9 cellular contexts compared by ENCODE assay signal in genomic region chr22:24426859-24427499, GRCh38. TPM values are rescaled to one million over a fixed set of nuclear protein-coding genes. Genes with fewer than 3 reads are reported as not detected.
DNase-seq lines count a peak whose midpoint lies in the region; ATAC-seq and TF ChIP-seq lines count a peak whose summit lies in the region.
"Had no signal": no experiment of that assay in that cellular context is flagged by ENCODE, and none has a peak within 500 bp of the region (broad histone marks: within the 10 kb centered on the region; RNA-seq: fewer than 3 reads in every experiment).

No MANE protein-coding gene starts in this region.

- H3K9ac ChIP-seq in DND-41 (ENCODE audit: low read depth, low read length): peak overlapping the region; percentile 82

- no peaks in the 10 kb centered on the region for H3K9me3 ChIP-seq in DND-41 (ENCODE audit: insufficient read depth, low read length, severe bottlenecking)
- no peaks in the 10 kb centered on the region for H3K9me3 ChIP-seq in testis
- H3K9me3 ChIP-seq: tibial artery had no signal

- no peaks in the 10 kb centered on the region for H4K20me1 ChIP-seq in DND-41 (ENCODE audit: insufficient read depth, low read length)

- peak overlapping the region; percentile 99 for H3K27ac Mint-ChIP-seq in activated T-helper 1 cell treated with anti-CD3 and anti-CD28 coated beads, Interleukin-12 subunit alpha, Interleukin-12 subunit beta, Interleukin-2, Interleukin-4 antibody, amounts not matched to agents 30 ng/mL and 10 ng/mL and 1 ng/mL, durations not matched to agents 14 hours and 24 hours and 36 hours
- H3K27ac Mint-ChIP-seq in natural killer cell treated with Interleukin-12 subunit alpha and Interleukin-12 subunit beta and Interleukin-15 and Interleukin-18, amount 100 ng/mL, for 72 hours: peak overlapping the region; percentile 100

- H3K4me2 ChIP-seq in DND-41 (ENCODE audit: insufficient read depth, low read length): peak overlapping the region; percentile 71

- peaks cover 59% of the 10 kb centered on the region for H3K4me1 Mint-ChIP-seq in activated T-helper 1 cell treated with anti-CD3 and anti-CD28 coated beads, Interleukin-12 subunit alpha, Interleukin-12 subunit beta, Interleukin-2, Interleukin-4 antibody, amounts not matched to agents 30 ng/mL and 10 ng/mL and 1 ng/mL, durations not matched to agents 14 hours and 24 hours and 36 hours (ENCODE audit: low read depth)
- H3K4me1 Mint-ChIP-seq in natural killer cell treated with Interleukin-12 subunit alpha and Interleukin-12 subunit beta and Interleukin-15 and Interleukin-18, amount 100 ng/mL, for 72 hours (ENCODE audit: low read depth in 2 of 2): peaks cover 47 to 51% of the 10 kb centered on the region in 2 donors

- DNase-seq in DND-41 (peak; percentile 46), DMS79 treated with DMSO at 0.1 percent for 48 hours (lab: John Stamatoyannopoulos, UW) (no peak), testis (no peak), A172 (ENCODE audit: low spot score) (no peak)
- DNase-seq in activated T-helper 1 cell treated with anti-CD3 and anti-CD28 coated beads, Interleukin-12 subunit alpha, Interleukin-12 subunit beta, Interleukin-2, Interleukin-4 antibody, amounts not matched to agents 30 ng/mL and 10 ng/mL and 1 ng/mL, durations not matched to agents 14 hours and 24 hours and 36 hours (ENCODE audit: low spot score): no peak
- no peak for DNase-seq in natural killer cell treated with Interleukin-12 subunit alpha and Interleukin-12 subunit beta and Interleukin-15 and Interleukin-18, amount 100 ng/mL, for 72 hours (ENCODE audit: low spot score)
- no peak for DNase-seq in activated CD8-positive, alpha-beta memory T cell treated with anti-CD3 and anti-CD28 coated beads, Interleukin-2, amount 50 U/mL, for 4 hours
- DNase-seq: tibial artery had no signal

- H2AFZ ChIP-seq in DND-41 (ENCODE audit: low read depth, low read length): peak overlapping the region; percentile 42

- H3K36me3 ChIP-seq in DND-41 (ENCODE audit: insufficient read depth, low read length) (no peaks in the 10 kb centered on the region), testis (ENCODE audit: low read depth, missing control alignments) (no peaks in the 10 kb centered on the region)
- H3K36me3 ChIP-seq: tibial artery had no signal

- H3K27ac ChIP-seq in DND-41 (ENCODE audit: low read length): peak overlapping the region; percentile 95
- H3K27ac ChIP-seq in testis: no peak overlapping the region
- H3K27ac ChIP-seq: tibial artery had no signal

- intact Hi-C loops in activated T-helper 1 cell treated with anti-CD3 and anti-CD28 coated beads, Interleukin-12 subunit alpha, Interleukin-12 subunit beta, Interleukin-2, Interleukin-4 antibody, amounts not matched to agents 30 ng/mL and 10 ng/mL and 1 ng/mL, durations not matched to agents 14 hours and 24 hours and 36 hours (cut with micrococcal nuclease): loop anchor here (5.0 to 10.0 kb wide), 2 partner anchors 40 to 232 kb away; no protein-coding TSS in a partner anchor
- intact Hi-C loops in testis (cut with DNase I; ENCODE audit: low total_unique reads): loop anchor here (10.0 kb wide), 1 partner anchor 78 kb away; no protein-coding TSS in a partner anchor

- TF ChIP-seq CTCF in DND-41 (IDR thresholded peaks at IDR 0.05; ENCODE audit: borderline replicate concordance, extremely low read depth, low read length, poor library complexity, severe bottlenecking): no peak
- TF ChIP-seq CTCF in testis (IDR thresholded peaks at IDR 0.05): no peak

- no peaks in the 10 kb centered on the region for H3K9me3 Mint-ChIP-seq in activated T-helper 1 cell treated with anti-CD3 and anti-CD28 coated beads, Interleukin-12 subunit alpha, Interleukin-12 subunit beta, Interleukin-2, Interleukin-4 antibody, amounts not matched to agents 30 ng/mL and 10 ng/mL and 1 ng/mL, durations not matched to agents 14 hours and 24 hours and 36 hours
- H3K9me3 Mint-ChIP-seq in natural killer cell treated with Interleukin-12 subunit alpha and Interleukin-12 subunit beta and Interleukin-15 and Interleukin-18, amount 100 ng/mL, for 72 hours: no peaks in the 10 kb centered on the region

- no peak for TF ChIP-seq POLR2A in testis (IDR thresholded peaks at IDR 0.05)

- peaks cover 13% of the 10 kb centered on the region for H3K36me3 Mint-ChIP-seq in activated T-helper 1 cell treated with anti-CD3 and anti-CD28 coated beads, Interleukin-12 subunit alpha, Interleukin-12 subunit beta, Interleukin-2, Interleukin-4 antibody, amounts not matched to agents 30 ng/mL and 10 ng/mL and 1 ng/mL, durations not matched to agents 14 hours and 24 hours and 36 hours (ENCODE audit: low read depth)
- H3K36me3 Mint-ChIP-seq in natural killer cell treated with Interleukin-12 subunit alpha and Interleukin-12 subunit beta and Interleukin-15 and Interleukin-18, amount 100 ng/mL, for 72 hours: no peaks in the 10 kb centered on the region

- H3K27me3 ChIP-seq in DND-41 (ENCODE audit: insufficient read depth, low read length, poor library complexity): no peaks in the 10 kb centered on the region
- no peaks in the 10 kb centered on the region for H3K27me3 ChIP-seq in testis

- H3K79me2 ChIP-seq in DND-41 (ENCODE audit: insufficient read depth, low read length): peaks cover 36% of the 10 kb centered on the region

- peaks cover 74% of the 10 kb centered on the region for H3K4me1 ChIP-seq in DND-41 (ENCODE audit: insufficient read depth, low read length)
- peaks cover 9% of the 10 kb centered on the region for H3K4me1 ChIP-seq in testis

- peak overlapping the region; percentile 87 for H3K4me3 Mint-ChIP-seq in activated T-helper 1 cell treated with anti-CD3 and anti-CD28 coated beads, Interleukin-12 subunit alpha, Interleukin-12 subunit beta, Interleukin-2, Interleukin-4 antibody, amounts not matched to agents 30 ng/mL and 10 ng/mL and 1 ng/mL, durations not matched to agents 14 hours and 24 hours and 36 hours
- H3K4me3 Mint-ChIP-seq in natural killer cell treated with Interleukin-12 subunit alpha and Interleukin-12 subunit beta and Interleukin-15 and Interleukin-18, amount 100 ng/mL, for 72 hours: peak overlapping the region; percentile 82

- H3K27me3 Mint-ChIP-seq in activated T-helper 1 cell treated with anti-CD3 and anti-CD28 coated beads, Interleukin-12 subunit alpha, Interleukin-12 subunit beta, Interleukin-2, Interleukin-4 antibody, amounts not matched to agents 30 ng/mL and 10 ng/mL and 1 ng/mL, durations not matched to agents 14 hours and 24 hours and 36 hours (ENCODE audit: insufficient read depth): peaks cover 5% of the 10 kb centered on the region
- H3K27me3 Mint-ChIP-seq in natural killer cell treated with Interleukin-12 subunit alpha and Interleukin-12 subunit beta and Interleukin-15 and Interleukin-18, amount 100 ng/mL, for 72 hours: no peaks in the 10 kb centered on the region

- H3K4me3 ChIP-seq in DND-41 (ENCODE audit: low read depth in 1 of 2, low read length in 2 of 2) (peak overlapping the region in 1 of 2 experiments; percentile 54; a peak in 3 of 4 replicates), testis (no peak overlapping the region)
- H3K4me3 ChIP-seq: tibial artery had no signal

- 91 to 96% methylated on average over 6 to 19 of the region's 19 CpGs for WGBS in testis, 2 donors

- ATAC-seq in DND-41 (ENCODE audit: insufficient read depth, low read depth) (no peak), HG02642 (IDR thresholded peaks at IDR 0.05; ENCODE audit: poor library complexity, unreplicated experiment) (peak; percentile 13)
- peak in 1 of 2 donors; percentile 1 for ATAC-seq in natural killer cell treated with Interleukin-12 subunit alpha and Interleukin-12 subunit beta and Interleukin-15 and Interleukin-18, amount 100 ng/mL, for 72 hours

RNA-seq across cellular contexts. Expression of gene ADORA2A, which starts 0.4 kb away (rescaled TPM):
- total RNA-seq in activated T-helper 1 cell treated with anti-CD3 and anti-CD28 coated beads, Interleukin-12 subunit alpha, Interleukin-12 subunit beta, Interleukin-2, Interleukin-4 antibody, amounts not matched to agents 30 ng/mL and 10 ng/mL and 1 ng/mL, durations not matched to agents 14 hours and 24 hours and 36 hours: 27.3 and 27.7 TPM in 2 replicates
- 10 to 100 TPM; 29.0 to 81.6 TPM for total RNA-seq in natural killer cell treated with Interleukin-12 subunit alpha and Interleukin-12 subunit beta and Interleukin-15 and Interleukin-18, amount 100 ng/mL, for 72 hours
- 1 to 10 TPM; 2.2 to 5.1 TPM for total RNA-seq in testis
- 2.5 TPM for polyA plus RNA-seq in testis (ENCODE audit: insufficient read depth, low read depth, low replicate concordance)
- total RNA-seq in A172 (2014; rRNA removed; shearing (Covaris generic)): 0.52 and 5.1 TPM in 2 replicates
